Comparison of ENCODE assay signal across 8 cellular contexts in genomic region chr3:177195941-177196472, GRCh38. TPM values are rescaled to one million over a fixed set of nuclear protein-coding genes. Genes with fewer than 3 reads are reported as not detected.
DNase-seq lines count a peak whose midpoint lies in the region; ATAC-seq and TF ChIP-seq lines count a peak whose summit lies in the region.

No MANE protein-coding gene starts in this region.

- peaks cover 66% of the 10 kb centered on the region for H3K4me1 Mint-ChIP-seq in activated naive CD8-positive, alpha-beta T cell (ENCODE audit: low read depth)

- peaks cover 65% of the 10 kb centered on the region for H3K79me2 ChIP-seq in Loucy (ENCODE audit: insufficient read depth, low read length)

- H3K27ac ChIP-seq in spleen: peak overlapping the region; percentile 92 to 100 (median 97)

- H3K9me3 ChIP-seq in Loucy (ENCODE audit: insufficient read depth, low read depth, low read length) (no peaks in the 10 kb centered on the region), iPS-18c (ENCODE audit: control insufficient read depth, insufficient read depth, low read length) (no peaks in the 10 kb centered on the region), spleen (no peaks in the 10 kb centered on the region)

- peaks cover 14% of the 10 kb centered on the region for H3K36me3 Mint-ChIP-seq in activated naive CD8-positive, alpha-beta T cell

- H3K9me3 Mint-ChIP-seq in activated naive CD8-positive, alpha-beta T cell (ENCODE audit: low read depth): no peaks in the 10 kb centered on the region

- intact Hi-C loops in spleen (cut with DNase I; ENCODE audit: low total_unique reads): loop anchor here (2.0 to 10.0 kb wide), 2 partner anchors 141 to 165 kb away; no protein-coding TSS in a partner anchor

- no peak overlapping the region for H2AFZ ChIP-seq in Loucy (ENCODE audit: low read length)

- peak; percentile 40 for DNase-seq in DMS53 (lab: John Stamatoyannopoulos, UW)
- no peak for DNase-seq in DMS53 treated with DMSO at 0.1 percent for 48 hours (lab: John Stamatoyannopoulos, UW; ENCODE audit: unreplicated experiment)
- DNase-seq in spleen: no peak

- peak overlapping the region; percentile 94 for H3K9ac ChIP-seq in Loucy (ENCODE audit: low read depth, low read length, poor library complexity, severe bottlenecking)

- H3K4me1 ChIP-seq in Loucy (ENCODE audit: insufficient read depth, low read length, poor library complexity, severe bottlenecking) (peaks cover 56% of the 10 kb centered on the region), spleen (peaks cover 39 to 81% (median 64%) of the 10 kb centered on the region in 6 donors)

- no peaks in the 10 kb centered on the region for H3K27me3 Mint-ChIP-seq in activated naive CD8-positive, alpha-beta T cell

- H3K9me2 ChIP-seq in Loucy (replicated peaks; ENCODE audit: low read depth, low read length): no peaks in the 10 kb centered on the region

- peaks cover 46% of the 10 kb centered on the region for H4K20me1 ChIP-seq in Loucy (ENCODE audit: insufficient read depth, low read length, poor library complexity, severe bottlenecking)

- no peak for TF ChIP-seq POLR2A in spleen (IDR thresholded peaks at IDR 0.05)

- H3F3A ChIP-seq in Loucy (ENCODE audit: low read depth): peaks cover 10% of the 10 kb centered on the region; the same call in 1 of the 2 replicates

- TF ChIP-seq CTCF in Loucy (conservative IDR thresholded peaks at IDR 0.05; ENCODE audit: low read length) (no peak), spleen (IDR thresholded peaks at IDR 0.05 in 8 of 11, conservative IDR thresholded peaks at IDR 0.05 in 3 of 11) (no peak)

- H3K27me3 ChIP-seq in Loucy (ENCODE audit: insufficient read depth, low read length, poor library complexity, severe bottlenecking) (no peaks in the 10 kb centered on the region), spleen (replicated peaks in 1 of 7) (no peaks in the 10 kb centered on the region)

- H3K4me2 ChIP-seq in Loucy (ENCODE audit: low read depth, low read length, poor library complexity, severe bottlenecking): peak overlapping the region; percentile 89

- H3K36me3 ChIP-seq in Loucy (ENCODE audit: insufficient read depth, low read length): no peaks in the 10 kb centered on the region; the same call in 1 of the 2 replicates
- no peaks in the 10 kb centered on the region for H3K36me3 ChIP-seq in spleen

- ATAC-seq in GM18909 (IDR thresholded peaks at IDR 0.05; ENCODE audit: poor library complexity, unreplicated experiment): no peak
- ATAC-seq in GM18873 (IDR thresholded peaks at IDR 0.05; ENCODE audit: low FRiP score, unreplicated experiment): no peak

- WGBS in spleen, 5 donors: 0 to 1% (median 0%) methylated on average over 9 to 12 of the region's 12 CpGs

- peak overlapping the region; percentile 99 for H3K27ac Mint-ChIP-seq in activated naive CD8-positive, alpha-beta T cell

- peak overlapping the region; percentile 99 for H3K4me3 Mint-ChIP-seq in activated naive CD8-positive, alpha-beta T cell

- H3K4me3 ChIP-seq in Loucy (ENCODE audit: low read length, poor library complexity, severe bottlenecking) (peak overlapping the region; percentile 94), iPS-18c (ENCODE audit: insufficient read depth, low read depth, low read length) (peak overlapping the region; percentile 75), spleen (peak overlapping the region; percentile 51 to 93 (median 80))

RNA-seq across cellular contexts. Expression of gene TBL1XR1, which starts 1.3 kb away (rescaled TPM):
- total RNA-seq in spleen: 100 to 1,000 TPM in 5 of 7 donors, 10 to 100 TPM in 2; 78.0 to 168 (median 153) TPM
- 10 to 100 TPM; 32.4 to 43.9 (median 32.8) TPM for polyA plus RNA-seq in spleen
